In the genomic region with DNA sequence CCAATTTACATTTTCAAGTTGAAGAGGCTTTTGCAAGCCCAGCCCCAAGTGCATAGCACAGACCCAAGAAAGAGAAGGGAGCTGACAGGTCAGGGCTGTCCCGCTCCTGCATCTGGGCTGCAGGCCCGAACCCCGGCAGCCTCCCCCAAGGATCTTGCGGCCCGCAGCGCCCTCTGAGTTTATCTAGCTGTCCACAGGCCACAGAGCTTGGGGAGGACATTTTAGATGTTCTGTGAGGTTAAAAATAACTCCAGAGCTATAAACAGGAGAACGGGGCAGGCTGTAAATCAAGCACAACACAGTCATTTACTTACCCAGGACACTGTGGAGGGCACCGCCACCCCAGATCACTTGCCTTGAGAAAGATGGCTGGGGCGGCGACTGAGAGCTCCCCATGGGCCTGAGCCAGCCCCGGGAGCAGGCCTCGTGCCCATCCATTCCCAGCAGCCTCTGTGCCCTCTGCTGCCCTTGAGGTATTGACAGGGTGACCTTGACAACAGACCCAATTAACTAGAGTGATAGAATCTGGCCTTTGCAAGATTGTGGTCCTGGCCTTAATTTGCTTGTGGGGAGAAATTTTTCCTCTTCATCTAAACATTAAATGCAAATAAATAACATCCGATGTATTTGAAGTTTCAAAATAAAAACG, we compare ENCODE assay signal across 19 cellular contexts.
"Had no signal": no experiment of that assay in that cellular context is flagged by ENCODE, and none has a peak within 500 bp of the region (broad histone marks: within the 10 kb centered on the region; RNA-seq: fewer than 3 reads in every experiment).

No MANE protein-coding gene starts in this region.

- ATAC-seq: activated CD8-positive, alpha-beta T cell treated with anti-CD3 and anti-CD28 coated beads for 36 hours; activated T-helper 17 cell treated with anti-CD3 and anti-CD28 coated beads, Interleukin-2, amount 50 U/mL, for 72 hours; heart right ventricle; stimulated activated naive B cell treated with anti-CD40 and anti-IgM and Interleukin-4, amounts not matched to agents 10 μg/mL and 1 μg/mL and 100 μg/mL, for 72 hours; T-cell had no signal

- H3K27me3 ChIP-seq: colonic mucosa, right lobe of liver, upper lobe of left lung had no signal

- H3K27ac ChIP-seq: colonic mucosa, epithelial cell of prostate, heart right ventricle, right lobe of liver, thoracic aorta, upper lobe of left lung, VCaP had no signal

- H3K4me1 ChIP-seq: colonic mucosa, heart right ventricle, right lobe of liver, upper lobe of left lung had no signal

- H3K36me3 ChIP-seq: colonic mucosa, heart right ventricle, right lobe of liver, thoracic aorta, upper lobe of left lung had no signal

- H3K9me3 ChIP-seq: colonic mucosa, heart right ventricle, right lobe of liver, thoracic aorta, upper lobe of left lung had no signal

- DNase-seq: activated CD4-positive, alpha-beta T cell treated with anti-CD3 and anti-CD28 coated beads, Interleukin-2, amount 10 ng/mL, durations not matched to agents 7 days and 5 days; activated CD4-positive, CD25-positive, alpha-beta regulatory T cell treated with anti-CD3 and anti-CD28 coated beads, Interleukin-2, amount 50 U/mL, for 72 hours; activated CD8-positive, alpha-beta T cell treated with anti-CD3 and anti-CD28 coated beads for 36 hours; activated naive CD4-positive, alpha-beta T cell treated with Interleukin-2 at 50 U/mL for 16 hours; activated naive CD8-positive, alpha-beta T cell treated with anti-CD3 and anti-CD28 coated beads for 36 hours; colonic mucosa; heart right ventricle; stimulated activated CD4-positive, alpha-beta T cell treated with anti-CD3 and anti-CD28 coated beads, Interleukin-2, amount 100 ng/mL, for 48 hours; stimulated activated CD8-positive, alpha-beta memory T cell treated with anti-CD3 and anti-CD28 coated beads, Interleukin-4, amount 100 ng/mL, for 48 hours; stimulated activated naive B cell treated with anti-CD40 and anti-IgM and Interleukin-4, amounts not matched to agents 10 μg/mL and 1 μg/mL and 100 μg/mL, for 72 hours had no signal

- FAIRE-seq: astrocyte had no signal

- H3K4me3 ChIP-seq: colonic mucosa, heart right ventricle, right lobe of liver, smooth muscle cell, thoracic aorta, upper lobe of left lung had no signal
